Comparison of ENCODE assay signal across 1 cellular context in the genomic region with DNA sequence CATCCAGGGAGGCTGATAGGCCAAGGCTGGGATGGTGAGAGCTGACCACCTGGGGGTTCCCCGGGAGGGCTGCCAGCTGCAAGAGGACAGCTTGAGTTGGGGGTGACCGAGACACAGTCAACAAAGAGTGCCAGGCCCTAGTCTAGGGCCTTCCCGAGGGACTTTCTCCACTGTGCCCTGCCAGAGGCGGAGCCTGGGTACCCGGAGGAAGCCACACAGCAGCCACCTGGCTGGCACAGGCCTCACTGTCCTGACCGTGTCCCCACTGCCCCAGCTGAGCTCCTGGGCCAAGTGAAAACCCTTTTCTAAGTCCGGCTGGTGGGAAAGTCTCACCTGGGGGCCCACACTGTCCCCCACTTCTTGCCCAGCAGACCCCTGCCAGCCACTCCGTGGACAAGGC.
TF ChIP-seq lines count a peak whose summit lies in the region.

No MANE protein-coding gene starts in this region.

TF ChIP-seq in IMR-90, 13 proteins besides CTCF, POLR2A, EP300 and RAD21 (continued from another document):
- TF ChIP-seq USF2 (IDR thresholded peaks at IDR 0.05; ENCODE audit: low read depth, low read length) (no peak), CEBPB (IDR thresholded peaks at IDR 0.05; ENCODE audit: low read depth, low read length) (no peak), FOS (IDR thresholded peaks at IDR 0.05; ENCODE audit: low read depth, low read length) (no peak), MAFK (IDR thresholded peaks at IDR 0.05; ENCODE audit: low read depth, low read length) (no peak), CHD1 (IDR thresholded peaks at IDR 0.05; ENCODE audit: low read depth, low read length) (no peak), SMC3 (IDR thresholded peaks at IDR 0.05; ENCODE audit: low read depth, low read length) (no peak), MAZ (IDR thresholded peaks at IDR 0.05; ENCODE audit: borderline replicate concordance, low read depth, low read length) (no peak), BHLHE40 (IDR thresholded peaks at IDR 0.05; ENCODE audit: low read depth, low read length) (no peak), RFX5 (IDR thresholded peaks at IDR 0.05; ENCODE audit: low read depth, low read length) (no peak), RCOR1 (IDR thresholded peaks at IDR 0.05; ENCODE audit: insufficient replicate concordance, low read length) (no peak)
- TF ChIP-seq, protein P1, sequence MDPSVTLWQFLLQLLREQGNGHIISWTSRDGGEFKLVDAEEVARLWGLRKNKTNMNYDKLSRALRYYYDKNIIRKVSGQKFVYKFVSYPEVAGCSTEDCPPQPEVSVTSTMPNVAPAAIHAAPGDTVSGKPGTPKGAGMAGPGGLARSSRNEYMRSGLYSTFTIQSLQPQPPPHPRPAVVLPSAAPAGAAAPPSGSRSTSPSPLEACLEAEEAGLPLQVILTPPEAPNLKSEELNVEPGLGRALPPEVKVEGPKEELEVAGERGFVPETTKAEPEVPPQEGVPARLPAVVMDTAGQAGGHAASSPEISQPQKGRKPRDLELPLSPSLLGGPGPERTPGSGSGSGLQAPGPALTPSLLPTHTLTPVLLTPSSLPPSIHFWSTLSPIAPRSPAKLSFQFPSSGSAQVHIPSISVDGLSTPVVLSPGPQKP (IDR thresholded peaks at IDR 0.05; ENCODE audit: borderline replicate concordance, low read depth, low read length), result no peak
